In the genomic region with DNA sequence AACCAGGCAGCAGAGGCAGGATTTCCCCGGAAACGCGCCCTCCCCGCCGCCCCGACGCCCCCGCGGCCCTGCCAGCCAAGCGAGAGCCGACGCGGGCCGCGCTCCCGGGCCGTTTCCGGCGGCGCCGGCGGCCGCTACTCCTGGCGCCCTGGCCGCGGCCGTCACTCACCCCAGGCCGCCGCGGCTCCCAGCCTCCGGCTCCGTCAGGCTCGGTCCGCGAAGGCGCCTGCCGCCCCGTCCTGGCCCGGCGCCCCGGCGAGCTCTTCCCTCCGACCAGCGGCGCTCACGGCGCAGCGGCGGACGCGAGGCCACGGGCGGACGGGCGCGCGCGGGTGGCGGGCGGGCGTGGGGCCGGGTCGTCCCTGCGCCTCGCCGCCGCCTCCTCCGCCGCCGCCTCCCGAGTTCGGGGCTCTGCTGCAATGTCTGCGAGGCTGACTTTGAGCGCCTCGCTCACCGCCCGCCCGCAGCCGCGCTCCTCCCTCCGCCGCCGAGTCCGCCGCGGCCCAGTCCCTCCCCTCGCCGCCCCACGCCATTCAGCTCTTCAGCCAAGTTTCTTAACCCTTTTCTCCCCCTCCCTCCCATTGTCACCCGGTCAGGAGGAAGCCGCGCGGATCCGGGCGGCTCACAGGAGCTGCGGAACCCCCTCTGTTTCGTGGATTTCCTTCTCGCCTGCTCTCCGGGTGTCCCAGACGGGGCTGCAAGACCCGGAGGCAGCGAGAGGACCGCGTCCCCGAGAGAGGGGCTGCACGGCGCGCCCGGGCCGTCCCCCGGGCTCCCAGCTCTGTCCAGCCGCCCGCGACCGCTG, we compare ENCODE assay signal across 8 cellular contexts. TPM values are rescaled to one million over a fixed set of nuclear protein-coding genes. Genes with fewer than 3 reads are reported as not detected.
A peak's percentile ranks its signal among the peaks of the same experiment; 100 is the strongest.
DNase-seq lines count a peak whose midpoint lies in the region; ATAC-seq and TF ChIP-seq lines count a peak whose summit lies in the region.

A gene with protein sequence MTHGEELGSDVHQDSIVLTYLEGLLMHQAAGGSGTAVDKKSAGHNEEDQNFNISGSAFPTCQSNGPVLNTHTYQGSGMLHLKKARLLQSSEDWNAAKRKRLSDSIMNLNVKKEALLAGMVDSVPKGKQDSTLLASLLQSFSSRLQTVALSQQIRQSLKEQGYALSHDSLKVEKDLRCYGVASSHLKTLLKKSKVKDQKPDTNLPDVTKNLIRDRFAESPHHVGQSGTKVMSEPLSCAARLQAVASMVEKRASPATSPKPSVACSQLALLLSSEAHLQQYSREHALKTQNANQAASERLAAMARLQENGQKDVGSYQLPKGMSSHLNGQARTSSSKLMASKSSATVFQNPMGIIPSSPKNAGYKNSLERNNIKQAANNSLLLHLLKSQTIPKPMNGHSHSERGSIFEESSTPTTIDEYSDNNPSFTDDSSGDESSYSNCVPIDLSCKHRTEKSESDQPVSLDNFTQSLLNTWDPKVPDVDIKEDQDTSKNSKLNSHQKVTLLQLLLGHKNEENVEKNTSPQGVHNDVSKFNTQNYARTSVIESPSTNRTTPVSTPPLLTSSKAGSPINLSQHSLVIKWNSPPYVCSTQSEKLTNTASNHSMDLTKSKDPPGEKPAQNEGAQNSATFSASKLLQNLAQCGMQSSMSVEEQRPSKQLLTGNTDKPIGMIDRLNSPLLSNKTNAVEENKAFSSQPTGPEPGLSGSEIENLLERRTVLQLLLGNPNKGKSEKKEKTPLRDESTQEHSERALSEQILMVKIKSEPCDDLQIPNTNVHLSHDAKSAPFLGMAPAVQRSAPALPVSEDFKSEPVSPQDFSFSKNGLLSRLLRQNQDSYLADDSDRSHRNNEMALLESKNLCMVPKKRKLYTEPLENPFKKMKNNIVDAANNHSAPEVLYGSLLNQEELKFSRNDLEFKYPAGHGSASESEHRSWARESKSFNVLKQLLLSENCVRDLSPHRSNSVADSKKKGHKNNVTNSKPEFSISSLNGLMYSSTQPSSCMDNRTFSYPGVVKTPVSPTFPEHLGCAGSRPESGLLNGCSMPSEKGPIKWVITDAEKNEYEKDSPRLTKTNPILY (N-terminal part only) (minus strand): TSS at position 425 of the 805 bp plus-strand sequence. CDS start 96,808 bp downstream, outside the sequence.

- no peaks in the 10 kb centered on the region for H3K36me3 Mint-ChIP-seq in mesothelial cell of epicardium

- H3K4me3 Mint-ChIP-seq in mesothelial cell of epicardium, result peak within 1 kb of the TSS; percentile 90

- peaks cover 43% of the 10 kb centered on the region for H3K4me1 Mint-ChIP-seq in mesothelial cell of epicardium

- H3K9me3 Mint-ChIP-seq in mesothelial cell of epicardium, result no peaks in the 10 kb centered on the region

- H3K27ac Mint-ChIP-seq in mesothelial cell of epicardium, result peak within 1 kb of the TSS; percentile 96

- TF ChIP-seq CTCF in mesothelial cell of epicardium (IDR thresholded peaks at IDR 0.05; ENCODE audit: unreplicated experiment), result no peak

- peak; percentile 92 for DNase-seq in AG08396 (ENCODE audit: low spot score)
- peak; percentile 89 for DNase-seq in NOMO-1 treated with DMSO at 0.1 percent for 48 hours (lab: John Stamatoyannopoulos, UW; ENCODE audit: unreplicated experiment)
- DNase-seq in activated CD8-positive, alpha-beta memory T cell treated with anti-CD3 and anti-CD28 coated beads, Interleukin-2, amount 50 U/mL, for 48 hours, result peak; percentile 84
- DNase-seq in mesothelial cell of epicardium (ENCODE audit: low spot score in 2 of 2, unreplicated experiment in 2 of 2), result peak; percentile 72 to 86
- DNase-seq in stimulated activated CD8-positive, alpha-beta memory T cell treated with anti-CD3 and anti-CD28 coated beads, Interleukin-15, amount 100 ng/mL, for 24 hours (ENCODE audit: low read depth), result peak; percentile 44

- in situ Hi-C loops in endometrial microvascular endothelial cells (cut with HindIII; ENCODE audit: inconsistent ontology term, low pct_unique_long_range_greater_than_20kb, low sequenced_read_pairs), result no loop called here

- H3K27me3 Mint-ChIP-seq in mesothelial cell of epicardium (ENCODE audit: low read depth), result no peaks in the 10 kb centered on the region

- ATAC-seq in GM19023 (IDR thresholded peaks at IDR 0.05; ENCODE audit: unreplicated experiment) (peak; percentile 87), HG03354 (IDR thresholded peaks at IDR 0.05; ENCODE audit: poor library complexity, severe bottlenecking, unreplicated experiment) (peak; percentile 86)

RNA-seq across cellular contexts. Expression of the gene that starts here (rescaled TPM):
- total RNA-seq in endometrial microvascular endothelial cells (ENCODE audit: inconsistent ontology term) (46.8 TPM), mesothelial cell of epicardium (86.4 to 104 TPM (median 92.8 TPM) in 3 replicates)

Comparison
In these comparisons a context has a peak if more than half of its experiments do, and no peak if none do; other contexts are left out.
1. Peak in every context shown above with its lines: DNase-seq and ATAC-seq.